ENCODE assay signal across 8 cellular contexts in genomic region chr1:222009105-222009730, GRCh38.
DNase-seq lines count a peak whose midpoint lies in the region; ATAC-seq and TF ChIP-seq lines count a peak whose summit lies in the region.

No MANE protein-coding gene starts in this region.

- TF ChIP-seq CTCF in epithelial cell of proximal tubule (conservative IDR thresholded peaks at IDR 0.05; ENCODE audit: low read depth, low read length) (peak; percentile 59), smooth muscle cell (IDR thresholded peaks at IDR 0.05; ENCODE audit: borderline replicate concordance, insufficient read depth, poor library complexity, severe bottlenecking) (peak; percentile 12)

- 61% methylated on average over 2 of the region's 2 CpGs for whole genome bisulfite sequencing in smooth muscle cell (ENCODE audit: low lambda C conversion rate)

- no peak overlapping the region for H2AFZ ChIP-seq in smooth muscle cell (ENCODE audit: low read depth)

- no peak overlapping the region for H3K27ac ChIP-seq in smooth muscle cell (ENCODE audit: low read depth)

- no peak overlapping the region for H3K4me3 ChIP-seq in epithelial cell of proximal tubule (ENCODE audit: low read depth, low read length)
- no peak overlapping the region for H3K4me3 ChIP-seq in smooth muscle cell

- H4K20me1 ChIP-seq in smooth muscle cell (ENCODE audit: low read depth), result no peaks in the 10 kb centered on the region

- DNase-seq in activated CD4-positive, CD25-positive, alpha-beta regulatory T cell treated with anti-CD3 and anti-CD28 coated beads, Interleukin-2, amount 50 U/mL, for 72 hours, result no peak
- no peak for DNase-seq in epithelial cell of proximal tubule (ENCODE audit: low read depth)
- DNase-seq in smooth muscle cell (lab: John Stamatoyannopoulos, UW; ENCODE audit: unreplicated experiment), result no peak
- no peak for DNase-seq in NCI-H345 treated with DMSO at 0.1 percent for 48 hours (lab: John Stamatoyannopoulos, UW; ENCODE audit: unreplicated experiment)

- no peaks in the 10 kb centered on the region for H3K36me3 ChIP-seq in smooth muscle cell (ENCODE audit: low read depth)

- ATAC-seq in activated CD4-positive, CD25-positive, alpha-beta regulatory T cell treated with anti-CD3 and anti-CD28 coated beads, Interleukin-2, amount 50 U/mL, for 24 hours, result peak; percentile 65 to 74
- ATAC-seq in HG02885 (IDR thresholded peaks at IDR 0.05; ENCODE audit: poor library complexity, unreplicated experiment) (peak; percentile 61), SK-N-SH treated with all-trans-retinoic acid at 6 μM for 48 hours (peak; percentile 75), HG02588 (IDR thresholded peaks at IDR 0.05; ENCODE audit: unreplicated experiment) (no peak)

- no peaks in the 10 kb centered on the region for H3K4me1 ChIP-seq in smooth muscle cell (ENCODE audit: low read depth)

- no peaks in the 10 kb centered on the region for H3F3A ChIP-seq in smooth muscle cell (ENCODE audit: low read depth)

- no peaks in the 10 kb centered on the region for H3K79me2 ChIP-seq in smooth muscle cell (ENCODE audit: low read depth)

- H3K4me2 ChIP-seq in smooth muscle cell, result no peak overlapping the region

- no peaks in the 10 kb centered on the region for H3K27me3 ChIP-seq in smooth muscle cell (ENCODE audit: low read depth)

- H3K9me3 ChIP-seq in smooth muscle cell (replicated peaks; ENCODE audit: low read depth), result no peaks in the 10 kb centered on the region

- H3K9ac ChIP-seq in smooth muscle cell (ENCODE audit: low read depth), result no peak overlapping the region

TF ChIP-seq in SK-N-SH treated with all-trans-retinoic acid at 6 μM for 48 hours, 23 proteins besides CTCF, POLR2A, EP300 and RAD21:
- TF ChIP-seq SNAI2 (CRISPR knock-in tag; IDR thresholded peaks at IDR 0.05) (no peak), ZNF565 (CRISPR knock-in tag; conservative IDR thresholded peaks at IDR 0.05; ENCODE audit: low read depth) (no peak), RARB (CRISPR knock-in tag; IDR thresholded peaks at IDR 0.05) (no peak), OSR1 (CRISPR knock-in tag; IDR thresholded peaks at IDR 0.05) (no peak)
